30 cellular contexts compared by ENCODE assay signal in the genomic region with DNA sequence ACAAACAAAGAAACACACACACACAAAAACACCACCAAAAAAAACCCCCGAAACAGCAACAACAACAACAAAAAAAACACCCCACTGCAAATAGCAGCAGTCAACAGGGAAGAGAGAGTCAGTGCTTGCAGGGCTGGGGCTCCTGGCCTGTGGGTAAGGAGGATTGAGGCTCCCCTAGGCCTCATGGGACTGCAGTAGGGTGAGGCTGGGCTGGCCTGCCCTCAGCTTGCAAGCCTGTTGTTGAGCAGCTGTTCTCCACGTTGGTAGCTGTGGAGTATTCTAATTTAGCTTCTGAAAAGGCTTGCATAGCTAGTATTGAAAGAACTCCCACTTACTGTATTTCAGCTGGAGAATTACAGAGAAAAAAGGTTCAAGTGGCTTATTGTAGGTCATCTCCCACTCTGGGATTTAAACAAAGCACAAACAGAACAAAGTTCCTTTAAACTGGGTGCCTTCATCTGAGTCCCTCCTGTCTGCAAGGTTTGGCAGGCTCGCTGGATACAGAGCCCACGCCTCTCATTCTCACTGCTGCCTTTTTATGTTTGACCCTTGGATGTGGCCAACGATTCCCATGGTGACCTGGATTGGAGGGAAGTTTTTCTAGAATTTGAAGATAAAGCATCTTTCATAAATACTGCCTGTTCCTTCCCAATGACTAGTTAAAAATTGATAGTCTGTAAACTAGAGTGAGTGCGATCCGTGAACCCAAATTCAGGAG.
"Had no signal": no experiment of that assay in that cellular context is flagged by ENCODE, and none has a peak within 500 bp of the region (broad histone marks: within the 10 kb centered on the region; RNA-seq: fewer than 3 reads in every experiment).

No MANE protein-coding gene starts in this region.

- H3K9me3 ChIP-seq: breast epithelium, left lung, pancreas, prostate gland, transverse colon had no signal

- H3K27ac Mint-ChIP-seq: activated CD4-positive, alpha-beta memory T cell treated with anti-CD3 and anti-CD28 coated beads, Interleukin-2, amount 10 ng/mL, durations not matched to agents 7 days and 5 days; activated CD4-positive, alpha-beta T cell treated with anti-CD3 and anti-CD28 coated beads, Interleukin-2, amount 10 ng/mL, durations not matched to agents 7 days and 5 days; activated naive CD8-positive, alpha-beta T cell treated with anti-CD3 and anti-CD28 coated beads, Interleukin-2, amount 50 U/mL, for 24 hours; activated T-helper 17 cell treated with anti-CD3 and anti-CD28 coated beads, Interleukin-2, amount 50 U/mL, for 72 hours; natural killer cell treated with Interleukin-12 subunit alpha and Interleukin-12 subunit beta and Interleukin-15 and Interleukin-18, amount 100 ng/mL, for 72 hours; stimulated activated naive B cell treated with anti-CD40 and anti-IgM and Interleukin-4, amounts not matched to agents 10 μg/mL and 1 μg/mL and 100 μg/mL, for 72 hours; T-helper 17 cell had no signal

- FAIRE-seq: frontal cortex, islet of Langerhans, pancreas had no signal

- H3K9me3 Mint-ChIP-seq: activated CD4-positive, alpha-beta memory T cell treated with anti-CD3 and anti-CD28 coated beads, Interleukin-2, amount 10 ng/mL, durations not matched to agents 7 days and 5 days; activated CD4-positive, alpha-beta T cell treated with anti-CD3 and anti-CD28 coated beads, Interleukin-2, amount 10 ng/mL, durations not matched to agents 7 days and 5 days; activated naive CD8-positive, alpha-beta T cell treated with anti-CD3 and anti-CD28 coated beads, Interleukin-2, amount 50 U/mL, for 24 hours; activated T-cell treated with anti-CD3 and anti-CD28 coated beads, Interleukin-2, amount 50 U/mL, for 4 hours; activated T-helper 17 cell treated with anti-CD3 and anti-CD28 coated beads, Interleukin-2, amount 50 U/mL, for 72 hours; central memory CD8-positive, alpha-beta T cell; natural killer cell treated with Interleukin-12 subunit alpha and Interleukin-12 subunit beta and Interleukin-15 and Interleukin-18, amount 100 ng/mL, for 72 hours; stimulated activated naive B cell treated with anti-CD40 and anti-IgM and Interleukin-4, amounts not matched to agents 10 μg/mL and 1 μg/mL and 100 μg/mL, for 72 hours had no signal

- H3K36me3 Mint-ChIP-seq: natural killer cell treated with Interleukin-12 subunit alpha and Interleukin-12 subunit beta and Interleukin-15 and Interleukin-18, amount 100 ng/mL, for 72 hours; stimulated activated naive B cell treated with anti-CD40 and anti-IgM and Interleukin-4, amounts not matched to agents 10 μg/mL and 1 μg/mL and 100 μg/mL, for 72 hours had no signal

- H3K4me1 Mint-ChIP-seq: activated CD4-positive, alpha-beta memory T cell treated with anti-CD3 and anti-CD28 coated beads, Interleukin-2, amount 10 ng/mL, durations not matched to agents 7 days and 5 days; activated CD4-positive, alpha-beta T cell treated with anti-CD3 and anti-CD28 coated beads, Interleukin-2, amount 10 ng/mL, durations not matched to agents 7 days and 5 days; activated naive CD8-positive, alpha-beta T cell treated with anti-CD3 and anti-CD28 coated beads, Interleukin-2, amount 50 U/mL, for 24 hours; activated T-helper 17 cell treated with anti-CD3 and anti-CD28 coated beads, Interleukin-2, amount 50 U/mL, for 72 hours; central memory CD8-positive, alpha-beta T cell; stimulated activated naive B cell treated with anti-CD40 and anti-IgM and Interleukin-4, amounts not matched to agents 10 μg/mL and 1 μg/mL and 100 μg/mL, for 72 hours; T-helper 17 cell had no signal

- H3K27me3 Mint-ChIP-seq: activated naive CD8-positive, alpha-beta T cell treated with anti-CD3 and anti-CD28 coated beads, Interleukin-2, amount 50 U/mL, for 24 hours had no signal

- H3K27me3 ChIP-seq: breast epithelium, left lung, pancreas had no signal

- DNase-seq: activated CD4-positive, alpha-beta memory T cell treated with anti-CD3 and anti-CD28 coated beads, Interleukin-2, amount 10 ng/mL, durations not matched to agents 7 days and 5 days; activated CD4-positive, alpha-beta T cell treated with anti-CD3 and anti-CD28 coated beads for 1 hour; activated CD4-positive, alpha-beta T cell treated with anti-CD3 and anti-CD28 coated beads, Interleukin-2, amount 10 ng/mL, durations not matched to agents 7 days and 5 days; activated CD8-positive, alpha-beta memory T cell treated with anti-CD3 and anti-CD28 coated beads, Interleukin-2, amount 50 U/mL, for 48 hours; activated gamma-delta T cell treated with Interleukin-2 at 50 U/mL for 16 hours; activated naive CD4-positive, alpha-beta T cell treated with anti-CD3 and anti-CD28 coated beads, Interleukin-2, amount 50 U/mL, for 16 hours; activated naive CD8-positive, alpha-beta T cell treated with anti-CD3 and anti-CD28 coated beads, Interleukin-2, amount 50 U/mL, for 24 hours; activated T-cell treated with anti-CD3 and anti-CD28 coated beads, Interleukin-2, amount 50 U/mL, for 4 hours; amygdala; dermis blood vessel endothelial cell; effector CD4-positive, alpha-beta T cell; left lung; mesendoderm; nucleus accumbens; pancreas; retina; stimulated activated CD4-positive, alpha-beta T cell treated with anti-CD3 and anti-CD28 coated beads, Interleukin-15, amount 100 ng/mL, for 24 hours; stimulated activated CD4-positive, alpha-beta T cell treated with anti-CD3 and anti-CD28 coated beads, Interleukin-2, amount 100 ng/mL, for 24 hours; stimulated activated naive B cell treated with anti-CD40 and anti-IgM and Interleukin-4, amounts not matched to agents 10 μg/mL and 1 μg/mL and 100 μg/mL, for 72 hours; T-helper 17 cell; T1000 had no signal

- H3K36me3 ChIP-seq: breast epithelium, left lung, pancreas, prostate gland, transverse colon had no signal

- H3K27ac ChIP-seq: breast epithelium, left lung, pancreas, prostate gland, transverse colon had no signal

- ATAC-seq: activated naive CD8-positive, alpha-beta T cell treated with anti-CD3 and anti-CD28 coated beads, Interleukin-2, amount 50 U/mL, for 24 hours; activated T-cell treated with anti-CD3 and anti-CD28 coated beads, Interleukin-2, amount 50 U/mL, for 4 hours; activated T-helper 17 cell treated with anti-CD3 and anti-CD28 coated beads, Interleukin-2, amount 50 U/mL, for 72 hours; left lung; natural killer cell treated with Interleukin-12 subunit alpha and Interleukin-12 subunit beta and Interleukin-15 and Interleukin-18, amount 100 ng/mL, for 72 hours; pancreas; stimulated activated naive B cell treated with anti-CD40 and anti-IgM and Interleukin-4, amounts not matched to agents 10 μg/mL and 1 μg/mL and 100 μg/mL, for 72 hours; T-helper 17 cell had no signal

- H3K4me3 Mint-ChIP-seq: activated CD4-positive, alpha-beta memory T cell treated with anti-CD3 and anti-CD28 coated beads, Interleukin-2, amount 10 ng/mL, durations not matched to agents 7 days and 5 days; activated CD4-positive, alpha-beta T cell treated with anti-CD3 and anti-CD28 coated beads, Interleukin-2, amount 10 ng/mL, durations not matched to agents 7 days and 5 days; activated naive CD8-positive, alpha-beta T cell treated with anti-CD3 and anti-CD28 coated beads, Interleukin-2, amount 50 U/mL, for 24 hours; activated T-cell treated with anti-CD3 and anti-CD28 coated beads, Interleukin-2, amount 50 U/mL, for 4 hours; activated T-helper 17 cell treated with anti-CD3 and anti-CD28 coated beads, Interleukin-2, amount 50 U/mL, for 72 hours; central memory CD8-positive, alpha-beta T cell; natural killer cell treated with Interleukin-12 subunit alpha and Interleukin-12 subunit beta and Interleukin-15 and Interleukin-18, amount 100 ng/mL, for 72 hours; stimulated activated naive B cell treated with anti-CD40 and anti-IgM and Interleukin-4, amounts not matched to agents 10 μg/mL and 1 μg/mL and 100 μg/mL, for 72 hours; T-helper 17 cell had no signal

- H3K4me1 ChIP-seq: breast epithelium, left lung, pancreas, prostate gland, transverse colon had no signal

- H3K4me3 ChIP-seq: breast epithelium, left lung, lung, pancreas, prostate gland, transverse colon had no signal
